In the genomic region with DNA sequence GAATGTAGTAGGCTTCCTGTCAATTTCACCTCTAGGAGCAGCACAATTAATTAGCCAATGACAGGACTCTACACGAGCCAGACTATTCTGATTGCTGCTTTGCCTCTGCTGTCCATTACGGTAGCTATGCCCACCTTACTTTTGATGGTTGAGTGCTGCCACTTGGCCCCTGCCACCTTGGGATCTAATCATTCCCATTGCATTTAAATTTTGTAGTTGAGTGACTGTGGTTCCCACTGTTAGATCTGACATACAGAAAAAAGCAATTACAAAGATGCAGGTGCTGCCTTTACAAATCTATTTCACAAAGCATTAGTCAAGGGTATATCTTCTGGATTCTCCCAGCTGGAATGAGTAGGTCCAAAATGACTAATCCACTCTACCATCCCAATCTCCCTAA, we compare ENCODE assay signal across 9 cellular contexts.
"Had no signal": no experiment of that assay in that cellular context is flagged by ENCODE, and none has a peak within 500 bp of the region (broad histone marks: within the 10 kb centered on the region; RNA-seq: fewer than 3 reads in every experiment).

No MANE protein-coding gene starts in this region.

- H3K36me3 ChIP-seq: HAP-1 had no signal

- DNase-seq: GM23248, GOT3, H7, H9, HCEC 1CT, HFFc6 had no signal

- H3K4me3 ChIP-seq: GM23248, GM23338, HAP-1 had no signal

- H3K4me1 ChIP-seq: HAP-1 had no signal

- H3K27ac ChIP-seq: GM23248 had no signal

- H3K9me3 ChIP-seq: HAP-1 had no signal

- ATAC-seq: GM23338, HCT116 had no signal
